Comparison of ENCODE assay signal across 12 cellular contexts in the genomic region with DNA sequence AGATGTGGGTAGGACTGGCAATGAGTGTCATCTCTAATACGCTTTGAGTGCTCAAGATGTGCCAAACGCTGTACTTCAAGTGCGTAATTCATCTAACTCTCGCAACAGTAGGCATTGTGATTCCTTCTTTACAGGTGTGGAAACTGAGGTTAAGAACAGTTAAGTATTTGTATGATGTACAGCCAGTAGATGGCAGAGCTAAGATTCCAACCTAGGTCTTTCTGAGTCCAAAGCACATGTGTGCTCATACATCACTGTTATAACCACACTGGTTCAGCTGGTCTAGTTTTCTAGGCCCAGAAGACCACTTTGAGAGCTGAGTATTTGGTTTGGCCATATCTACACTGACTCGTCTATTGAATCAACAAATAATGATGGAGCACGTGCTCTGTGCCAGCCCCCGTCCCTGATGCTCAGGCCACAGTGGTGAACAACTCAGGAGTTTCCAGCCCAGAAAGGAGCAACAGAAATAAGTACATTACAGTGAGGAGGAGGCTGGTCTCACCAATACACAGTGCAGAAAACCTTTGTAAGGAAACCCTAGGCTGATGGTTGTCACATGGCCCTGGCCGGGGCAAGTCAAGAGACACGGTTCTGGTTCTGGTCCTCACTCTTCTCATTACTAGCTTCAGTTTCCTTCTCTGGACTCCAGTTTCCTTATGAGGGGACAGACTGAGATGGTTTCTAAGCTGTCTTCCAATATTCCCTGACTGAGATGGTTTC.
DNase-seq lines count a peak whose midpoint lies in the region; ATAC-seq and TF ChIP-seq lines count a peak whose summit lies in the region.
"Had no signal": no experiment of that assay in that cellular context is flagged by ENCODE, and none has a peak within 500 bp of the region (broad histone marks: within the 10 kb centered on the region; RNA-seq: fewer than 3 reads in every experiment).

No MANE protein-coding gene starts in this region.

- peaks cover 9% of the 10 kb centered on the region for H3K4me1 ChIP-seq in Loucy (ENCODE audit: insufficient read depth, low read length, poor library complexity, severe bottlenecking)
- H3K4me1 ChIP-seq: heart right ventricle, pancreas had no signal

- H3K79me2 ChIP-seq in Loucy (ENCODE audit: insufficient read depth, low read length), result no peaks in the 10 kb centered on the region

- no peaks in the 10 kb centered on the region for H3K4me1 Mint-ChIP-seq in activated CD8-positive, alpha-beta memory T cell treated with anti-CD3 and anti-CD28 coated beads, Interleukin-2, amount 10 ng/mL, durations not matched to agents 7 days and 5 days
- H3K4me1 Mint-ChIP-seq: activated naive CD8-positive, alpha-beta T cell treated with anti-CD3 and anti-CD28 coated beads for 36 hours had no signal

- no peaks in the 10 kb centered on the region for H3K9me3 ChIP-seq in Loucy (ENCODE audit: insufficient read depth, low read depth, low read length)
- H3K9me3 ChIP-seq: heart right ventricle, pancreas had no signal

- no peak overlapping the region for H3K4me3 Mint-ChIP-seq in activated CD8-positive, alpha-beta memory T cell treated with anti-CD3 and anti-CD28 coated beads, Interleukin-2, amount 10 ng/mL, durations not matched to agents 7 days and 5 days
- H3K4me3 Mint-ChIP-seq: activated naive CD8-positive, alpha-beta T cell treated with anti-CD3 and anti-CD28 coated beads for 36 hours had no signal

- H2AFZ ChIP-seq in Loucy (ENCODE audit: low read length), result no peak overlapping the region

- H3K4me2 ChIP-seq in Loucy (ENCODE audit: low read depth, low read length, poor library complexity, severe bottlenecking), result no peak overlapping the region

- H3K9me3 Mint-ChIP-seq in activated CD8-positive, alpha-beta memory T cell treated with anti-CD3 and anti-CD28 coated beads, Interleukin-2, amount 10 ng/mL, durations not matched to agents 7 days and 5 days (ENCODE audit: low read depth), result no peaks in the 10 kb centered on the region
- H3K9me3 Mint-ChIP-seq: activated naive CD8-positive, alpha-beta T cell treated with anti-CD3 and anti-CD28 coated beads for 36 hours had no signal

- CTCF ChIA-PET in activated CD8-positive, alpha-beta memory T cell treated with anti-CD3 and anti-CD28 coated beads, Interleukin-2, amount 10 ng/mL, durations not matched to agents 7 days and 5 days (lab: Charles Lee), result interaction anchor here (0.8 to 2.2 kb wide), 5 partner anchors 11 to 353 kb away, joined by 3 to 6 read pairs (median 3); no protein-coding TSS in a partner anchor

- H3K27ac Mint-ChIP-seq in activated CD8-positive, alpha-beta memory T cell treated with anti-CD3 and anti-CD28 coated beads, Interleukin-2, amount 10 ng/mL, durations not matched to agents 7 days and 5 days, result no peak overlapping the region
- H3K27ac Mint-ChIP-seq: activated naive CD8-positive, alpha-beta T cell treated with anti-CD3 and anti-CD28 coated beads for 36 hours had no signal

- H3K27me3 Mint-ChIP-seq in activated CD8-positive, alpha-beta memory T cell treated with anti-CD3 and anti-CD28 coated beads, Interleukin-2, amount 10 ng/mL, durations not matched to agents 7 days and 5 days, result peaks cover 4% of the 10 kb centered on the region
- H3K27me3 Mint-ChIP-seq: activated naive CD8-positive, alpha-beta T cell treated with anti-CD3 and anti-CD28 coated beads for 36 hours had no signal

- no peak for ATAC-seq in activated CD8-positive, alpha-beta memory T cell treated with anti-CD3 and anti-CD28 coated beads, Interleukin-2, amount 10 ng/mL, durations not matched to agents 7 days and 5 days
- no peak for ATAC-seq in GM18858 (IDR thresholded peaks at IDR 0.05; ENCODE audit: unreplicated experiment)
- ATAC-seq: heart right ventricle, pancreas had no signal

- no peaks in the 10 kb centered on the region for H3K27me3 ChIP-seq in Loucy (ENCODE audit: insufficient read depth, low read length, poor library complexity, severe bottlenecking)
- H3K27me3 ChIP-seq: pancreas had no signal

- no peaks in the 10 kb centered on the region for H3F3A ChIP-seq in Loucy (ENCODE audit: low read depth)

- no peaks in the 10 kb centered on the region for H3K36me3 ChIP-seq in Loucy (ENCODE audit: insufficient read depth, low read length)
- H3K36me3 ChIP-seq: heart right ventricle, pancreas had no signal

- H3K4me3 ChIP-seq in Loucy (ENCODE audit: low read length, poor library complexity, severe bottlenecking), result no peak overlapping the region
- H3K4me3 ChIP-seq: heart right ventricle, pancreas had no signal

- no peak overlapping the region for H3K9ac ChIP-seq in Loucy (ENCODE audit: low read depth, low read length, poor library complexity, severe bottlenecking)

- H4K20me1 ChIP-seq in Loucy (ENCODE audit: insufficient read depth, low read length, poor library complexity, severe bottlenecking), result no peaks in the 10 kb centered on the region

- peak; percentile 17 for DNase-seq in DMS53 (lab: John Stamatoyannopoulos, UW)
- DNase-seq in DMS53 treated with DMSO at 0.1 percent for 48 hours (lab: John Stamatoyannopoulos, UW; ENCODE audit: unreplicated experiment), result no peak
- peak; percentile 24 for DNase-seq in cerebellar cortex (ENCODE audit: low spot score)
- DNase-seq in myocyte (ENCODE audit: low read depth), result peak; percentile 22
- DNase-seq in activated CD8-positive, alpha-beta memory T cell treated with anti-CD3 and anti-CD28 coated beads, Interleukin-2, amount 10 ng/mL, durations not matched to agents 7 days and 5 days, result no peak
- DNase-seq in middle frontal gyrus (ENCODE audit: extremely low spot score, low spot score), result no peak
- DNase-seq: activated naive CD8-positive, alpha-beta T cell treated with anti-CD3 and anti-CD28 coated beads for 36 hours; DMS79 treated with DMSO at 0.1 percent for 48 hours; heart right ventricle; pancreas had no signal

- H3K36me3 Mint-ChIP-seq in activated CD8-positive, alpha-beta memory T cell treated with anti-CD3 and anti-CD28 coated beads, Interleukin-2, amount 10 ng/mL, durations not matched to agents 7 days and 5 days, result no peaks in the 10 kb centered on the region
- H3K36me3 Mint-ChIP-seq: activated naive CD8-positive, alpha-beta T cell treated with anti-CD3 and anti-CD28 coated beads for 36 hours had no signal

- H3K9me2 ChIP-seq in Loucy (replicated peaks; ENCODE audit: low read depth, low read length), result no peaks in the 10 kb centered on the region

- peak; percentile 62 for TF ChIP-seq CTCF in Loucy (conservative IDR thresholded peaks at IDR 0.05; ENCODE audit: low read length)

Comparison
In these comparisons a context has a peak if more than half of its experiments do, and no peak if none do; other contexts are left out.
1. DNase-seq: peak in DMS53 (single experiment), cerebellar cortex (single experiment) and myocyte (single experiment); none in DMS53 treated with DMSO at 0.1 percent for 48 hours (single experiment), activated CD8-positive, alpha-beta memory T cell treated with anti-CD3 and anti-CD28 coated beads, Interleukin-2, amount 10 ng/mL, durations not matched to agents 7 days and 5 days (single experiment) and middle frontal gyrus (single experiment).